Comparison of ENCODE assay signal across 24 cellular contexts in the genomic region with DNA sequence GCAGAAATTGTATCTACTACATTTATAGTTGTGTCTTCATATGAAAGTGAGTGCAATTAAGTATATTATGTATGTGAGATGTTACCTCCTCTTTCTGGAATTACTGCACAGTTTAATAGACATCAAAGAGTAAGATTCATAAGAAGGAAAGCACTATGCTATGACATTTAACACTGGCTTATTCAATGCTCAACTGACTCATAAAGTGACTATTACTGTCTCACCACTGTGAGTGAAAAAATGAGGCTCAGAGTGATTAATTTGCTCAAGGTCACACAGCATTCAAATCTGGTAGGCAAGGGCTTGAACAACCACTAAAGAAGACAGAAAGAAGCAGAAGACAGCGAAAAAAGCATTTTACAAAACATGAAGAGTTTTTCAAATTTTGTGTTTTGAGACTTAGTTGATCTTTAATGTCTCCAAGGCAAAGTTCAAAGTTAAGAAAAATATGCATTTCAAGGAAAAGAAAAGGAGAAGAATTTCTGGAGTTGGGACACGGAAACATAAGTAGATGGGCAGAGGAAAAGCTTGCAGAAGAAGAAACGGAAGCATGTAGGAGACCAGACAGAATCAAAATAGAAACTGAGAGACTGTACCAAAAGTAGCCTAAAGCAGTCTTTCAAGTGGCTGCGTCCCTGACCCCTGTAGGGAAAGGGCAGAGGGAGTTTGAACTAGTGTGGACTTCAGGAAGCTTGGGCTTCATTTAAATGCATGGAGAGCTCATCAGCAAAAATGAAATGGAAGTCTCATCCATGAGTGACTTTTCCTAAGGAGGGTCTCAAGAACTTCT.
DNase-seq lines count a peak whose midpoint lies in the region; ATAC-seq and TF ChIP-seq lines count a peak whose summit lies in the region.
"Had no signal": no experiment of that assay in that cellular context is flagged by ENCODE, and none has a peak within 500 bp of the region (broad histone marks: within the 10 kb centered on the region; RNA-seq: fewer than 3 reads in every experiment).

No MANE protein-coding gene starts in this region.

- H3K36me3 Mint-ChIP-seq in MCF 10A (ENCODE audit: insufficient read depth, unreplicated experiment) (no peaks in the 10 kb centered on the region), Calu3 (ENCODE audit: insufficient read depth, unreplicated experiment) (no peaks in the 10 kb centered on the region)
- no peaks in the 10 kb centered on the region for H3K36me3 Mint-ChIP-seq in CD8-positive, alpha-beta memory T cell
- H3K36me3 Mint-ChIP-seq: naive thymus-derived CD8-positive, alpha-beta T cell had no signal

- H3K4me2 ChIP-seq in mammary epithelial cell (ENCODE audit: insufficient read depth, low read depth, low read length): no peak overlapping the region
- H3K4me2 ChIP-seq: BLaER1 treated with 17β-estradiol and CSF1 and Interleukin-3, amounts not matched to agents 10 nM and 100 nM had no signal

- H3K4me3 ChIP-seq in mammary epithelial cell (replicated peaks in 1 of 3; ENCODE audit: insufficient read depth in 1 of 3, low read depth in 2 of 3, low read length in 3 of 3): no peak overlapping the region
- no peak overlapping the region for H3K4me3 ChIP-seq in fibroblast of mammary gland (ENCODE audit: control insufficient read depth, low read depth, low read length)
- H3K4me3 ChIP-seq in aorta (ENCODE audit: low read length in 2 of 2): no peak overlapping the region
- no peak overlapping the region for H3K4me3 ChIP-seq in CD8-positive, alpha-beta memory T cell (ENCODE audit: low read length)
- H3K4me3 ChIP-seq: BLaER1 treated with 17β-estradiol and CSF1 and Interleukin-3, amounts not matched to agents 10 nM and 100 nM; dorsolateral prefrontal cortex; gastroesophageal sphincter; ovary; right lobe of liver; thoracic aorta had no signal

- H3K27me3 ChIP-seq in mammary epithelial cell (ENCODE audit: insufficient read depth, low read length): no peaks in the 10 kb centered on the region
- H3K27me3 ChIP-seq in aorta (ENCODE audit: control insufficient read depth in 1 of 2, insufficient read depth in 2 of 2, low read length in 1 of 2): no peaks in the 10 kb centered on the region
- no peaks in the 10 kb centered on the region for H3K27me3 ChIP-seq in CD8-positive, alpha-beta memory T cell (ENCODE audit: insufficient read depth, low read length, poor library complexity, severe bottlenecking)
- H3K27me3 ChIP-seq: BLaER1 treated with 17β-estradiol and CSF1 and Interleukin-3, amounts not matched to agents 10 nM and 100 nM; dorsolateral prefrontal cortex; gastroesophageal sphincter; ovary; right lobe of liver had no signal

- H3K9ac ChIP-seq in mammary epithelial cell (ENCODE audit: insufficient read depth, low read length): no peak overlapping the region
- H3K9ac ChIP-seq: BLaER1 treated with 17β-estradiol and CSF1 and Interleukin-3, amounts not matched to agents 10 nM and 100 nM had no signal

- H3K36me3 ChIP-seq in mammary epithelial cell (ENCODE audit: insufficient read depth, low read length) (no peaks in the 10 kb centered on the region), aorta (ENCODE audit: control insufficient read depth in 1 of 2, insufficient read depth in 2 of 2, low read length in 1 of 2) (no peaks in the 10 kb centered on the region)
- H3K36me3 ChIP-seq in CD8-positive, alpha-beta memory T cell (ENCODE audit: insufficient read depth, low read length): no peaks in the 10 kb centered on the region
- H3K36me3 ChIP-seq: BLaER1 treated with 17β-estradiol and CSF1 and Interleukin-3, amounts not matched to agents 10 nM and 100 nM; gastroesophageal sphincter; ovary; right lobe of liver; thoracic aorta had no signal

- in situ Hi-C loops in mammary epithelial cell (cut with MboI; ENCODE audit: low sequenced_read_pairs in 2 of 2): no loop called here

- intact Hi-C loops in mammary epithelial cell (cut with micrococcal nuclease) (no loop called here), MCF 10A (cut with micrococcal nuclease) (no loop called here), aorta (cut with DNase I) (no loop called here), Calu3 (cut with micrococcal nuclease; ENCODE audit: unreplicated experiment) (no loop called here)

- no peaks in the 10 kb centered on the region for H3K9me3 ChIP-seq in mammary epithelial cell (replicated peaks; ENCODE audit: insufficient read depth, low read length)
- H3K9me3 ChIP-seq in aorta (ENCODE audit: control insufficient read depth, low read length): peaks cover 4% of the 10 kb centered on the region
- no peaks in the 10 kb centered on the region for H3K9me3 ChIP-seq in CD8-positive, alpha-beta memory T cell (ENCODE audit: low read length)
- H3K9me3 ChIP-seq: BLaER1 treated with 17β-estradiol and CSF1 and Interleukin-3, amounts not matched to agents 10 nM and 100 nM; gastroesophageal sphincter; ovary; right lobe of liver; thoracic aorta had no signal

- H3K9me3 Mint-ChIP-seq in MCF 10A (ENCODE audit: unreplicated experiment) (no peaks in the 10 kb centered on the region), Calu3 (ENCODE audit: low read depth, unreplicated experiment) (peaks cover 3% of the 10 kb centered on the region)
- H3K9me3 Mint-ChIP-seq in CD8-positive, alpha-beta memory T cell: peaks cover 3 to 16% (median 9%) of the 10 kb centered on the region in 5 donors

- H3K4me1 ChIP-seq in mammary epithelial cell (ENCODE audit: insufficient read depth, low read length) (peaks cover 17% of the 10 kb centered on the region), aorta (ENCODE audit: control insufficient read depth in 1 of 2, insufficient read depth in 2 of 2, low read length in 2 of 2) (no peaks in the 10 kb centered on the region)
- no peaks in the 10 kb centered on the region for H3K4me1 ChIP-seq in CD8-positive, alpha-beta memory T cell (ENCODE audit: insufficient read depth, low read length)
- H3K4me1 ChIP-seq: gastroesophageal sphincter, right lobe of liver had no signal

- no TSS peak for BruUV-seq in mammary epithelial cell (replicated peaks; lab: Mats Ljungman, UMichigan)
- BruUV-seq in MCF 10A (replicated peaks; lab: Mats Ljungman, UMichigan): no TSS peak
- no TSS peak for BruUV-seq in Calu3 (replicated peaks; lab: Mats Ljungman, UMichigan)

- H2AFZ ChIP-seq in mammary epithelial cell (ENCODE audit: low read depth, low read length): no peak overlapping the region

- no peaks in the 10 kb centered on the region for H3K79me2 ChIP-seq in mammary epithelial cell (ENCODE audit: insufficient read depth, low read length)

- H3K4me1 Mint-ChIP-seq in MCF 10A (ENCODE audit: insufficient read depth, unreplicated experiment) (peaks cover 4% of the 10 kb centered on the region), Calu3 (ENCODE audit: low read depth, unreplicated experiment) (no peaks in the 10 kb centered on the region)
- no peaks in the 10 kb centered on the region for H3K4me1 Mint-ChIP-seq in CD8-positive, alpha-beta memory T cell
- H3K4me1 Mint-ChIP-seq: central memory CD8-positive, alpha-beta T cell had no signal

- no peak for ATAC-seq in aorta (ENCODE audit: low FRiP score)
- ATAC-seq: gastroesophageal sphincter; naive thymus-derived CD8-positive, alpha-beta T cell; right lobe of liver had no signal

- H3K4me3 Mint-ChIP-seq in MCF 10A (ENCODE audit: unreplicated experiment) (no peak overlapping the region), Calu3 (ENCODE audit: low read depth, unreplicated experiment) (no peak overlapping the region)
- H3K4me3 Mint-ChIP-seq in CD8-positive, alpha-beta memory T cell: no peak overlapping the region
- H3K4me3 Mint-ChIP-seq: central memory CD8-positive, alpha-beta T cell; naive thymus-derived CD8-positive, alpha-beta T cell had no signal

- H4K20me1 ChIP-seq in mammary epithelial cell (ENCODE audit: insufficient read depth, low read length): no peaks in the 10 kb centered on the region
- H4K20me1 ChIP-seq: BLaER1 treated with 17β-estradiol and CSF1 and Interleukin-3, amounts not matched to agents 10 nM and 100 nM had no signal

- DNase-seq in mammary epithelial cell (peak; percentile 64), MCF 10A (ENCODE audit: unreplicated experiment) (no peak), RKO (ENCODE audit: low spot score) (peak; percentile 52), fibroblast of mammary gland (ENCODE audit: low read depth) (peak; percentile 75), aorta (no peak), CD1c-positive myeloid dendritic cell (ENCODE audit: extremely low spot score) (no peak), Calu3 (no peak)
- DNase-seq in CD8-positive, alpha-beta memory T cell: no peak
- DNase-seq: DMS 273 treated with DMSO at 0.1 percent for 48 hours; dorsolateral prefrontal cortex; GDM1; GOT3; kidney glomerular epithelial cell; mesendoderm; naive thymus-derived CD8-positive, alpha-beta T cell; NCI-H1417; NCI-H524; ovary; right lobe of liver had no signal

- no peak for TF ChIP-seq CTCF in mammary epithelial cell (conservative IDR thresholded peaks at IDR 0.05 in 1 of 2, IDR thresholded peaks at IDR 0.05 in 1 of 2; ENCODE audit: extremely low read depth in 1 of 2, insufficient read depth in 1 of 2, low read depth in 1 of 2, low read length in 2 of 2)
- no peak for TF ChIP-seq CTCF in MCF 10A (IDR thresholded peaks at IDR 0.05; ENCODE audit: unreplicated experiment)
- no peak for TF ChIP-seq CTCF in fibroblast of mammary gland (conservative IDR thresholded peaks at IDR 0.05; ENCODE audit: control insufficient read depth, insufficient read depth, low read depth, low read length)
- no peak for TF ChIP-seq CTCF in Calu3 (IDR thresholded peaks at IDR 0.05; ENCODE audit: unreplicated experiment)

- POLR2A ChIA-PET in MCF 10A (lab: Yijun Ruan, JAX): interaction anchor here (0.5 kb wide), 1 partner anchor 285 kb away, joined by 3 read pairs; no protein-coding TSS in a partner anchor
- POLR2A ChIA-PET in CD8-positive, alpha-beta memory T cell (lab: Charles Lee): no interaction called here

- H3K27ac Mint-ChIP-seq in MCF 10A (ENCODE audit: low read depth, unreplicated experiment): no peak overlapping the region
- no peak overlapping the region for H3K27ac Mint-ChIP-seq in CD8-positive, alpha-beta memory T cell
- no peak overlapping the region for H3K27ac Mint-ChIP-seq in Calu3 (ENCODE audit: unreplicated experiment)
- H3K27ac Mint-ChIP-seq: activated T-helper 2 cell treated with anti-CD3 and anti-CD28 coated beads, Interferon-gamma antibody, Interleukin-2, Interleukin-4, amounts not matched to agents 10 μg/mL and 5 μg/mL and 100 μg/mL, durations not matched to agents 14 hours and 24 hours and 36 hours; naive thymus-derived CD8-positive, alpha-beta T cell had no signal

- CTCF ChIA-PET in mammary epithelial cell (lab: Charles Lee; ENCODE audit: low non-redundant PET): no interaction called here
- CTCF ChIA-PET in MCF 10A (lab: Yijun Ruan, JAX): no interaction called here
- CTCF ChIA-PET in CD8-positive, alpha-beta memory T cell (lab: Charles Lee): no interaction called here
- CTCF ChIA-PET in Calu3 (lab: Charles Lee): no interaction called here

- no peaks in the 10 kb centered on the region for H3K27me3 Mint-ChIP-seq in MCF 10A (ENCODE audit: insufficient read depth, unreplicated experiment)
- H3K27me3 Mint-ChIP-seq in CD8-positive, alpha-beta memory T cell: no peaks in the 10 kb centered on the region
- H3K27me3 Mint-ChIP-seq in Calu3 (ENCODE audit: unreplicated experiment): no peaks in the 10 kb centered on the region
- H3K27me3 Mint-ChIP-seq: central memory CD8-positive, alpha-beta T cell; naive thymus-derived CD8-positive, alpha-beta T cell had no signal

- H3K27ac ChIP-seq in mammary epithelial cell (ENCODE audit: insufficient read depth, low read depth, low read length) (no peak overlapping the region), aorta (ENCODE audit: low read depth in 1 of 2, low read length in 2 of 2) (no peak overlapping the region)
- no peak overlapping the region for H3K27ac ChIP-seq in CD8-positive, alpha-beta memory T cell (ENCODE audit: low read depth, low read length)
- H3K27ac ChIP-seq: BLaER1 treated with 17β-estradiol and CSF1 and Interleukin-3, amounts not matched to agents 10 nM and 100 nM; gastroesophageal sphincter; ovary; right lobe of liver; thoracic aorta had no signal

- dilution Hi-C loops in mammary epithelial cell (cut with HindIII; ENCODE audit: low sequenced_read_pairs): no loop called here

- WGBS in mammary epithelial cell (ENCODE audit: low coverage, missing lambda C conversion rate): 89% methylated on average over 4 of the region's 4 CpGs
- 60 to 62% methylated on average over 4 of the region's 4 CpGs for WGBS in aorta, 2 donors

Comparison
In these comparisons a context has a peak if more than half of its experiments do, and no peak if none do; other contexts are left out.
1. DNase-seq: peak in mammary epithelial cell (single experiment), RKO (single experiment) and fibroblast of mammary gland (single experiment); none in MCF 10A (single experiment), aorta (0 of 2), CD1c-positive myeloid dendritic cell (single experiment), CD8-positive, alpha-beta memory T cell (0 of 5) and Calu3 (single experiment).